25 cellular contexts compared by ENCODE assay signal in genomic region chr10:71844695-71845094, GRCh38.
"Had no signal": no experiment of that assay in that cellular context is flagged by ENCODE, and none has a peak within 500 bp of the region (broad histone marks: within the 10 kb centered on the region; RNA-seq: fewer than 3 reads in every experiment).

No MANE protein-coding gene starts in this region.

- H3K36me3 ChIP-seq: esophagus squamous epithelium, gastroesophageal sphincter, lower lobe of right lung, pancreas, thoracic aorta, vagina had no signal

- H3K9me3 ChIP-seq: esophagus squamous epithelium, gastroesophageal sphincter, lower lobe of right lung, pancreas, thoracic aorta, vagina had no signal

- H3K27ac ChIP-seq: lower lobe of right lung, thoracic aorta had no signal

- H3K27me3 ChIP-seq: esophagus squamous epithelium, gastroesophageal sphincter, pancreas, vagina had no signal

- H3K27ac Mint-ChIP-seq: activated naive CD4-positive, alpha-beta T cell treated with anti-CD3 and anti-CD28 coated beads for 36 hours; endodermal cell; stimulated activated naive B cell treated with anti-CD40 and anti-IgM and Interleukin-4, amounts not matched to agents 10 μg/mL and 1 μg/mL and 100 μg/mL, for 72 hours; type B pancreatic cell had no signal

- ATAC-seq: activated T-cell treated with anti-CD3 and anti-CD28 coated beads, Interleukin-2, amount 50 U/mL, for 4 hours; gastroesophageal sphincter; left colon; lower lobe of right lung; naive thymus-derived CD8-positive, alpha-beta T cell; right cardiac atrium; stimulated activated naive B cell treated with anti-CD40 and anti-IgM and Interleukin-4, amounts not matched to agents 10 μg/mL and 1 μg/mL and 100 μg/mL, for 72 hours had no signal

- H3K4me3 ChIP-seq: coronary artery, esophagus squamous epithelium, gastroesophageal sphincter, lower lobe of right lung, pancreas, skin epidermis, thoracic aorta, vagina had no signal

- H3K9me3 Mint-ChIP-seq: activated naive CD4-positive, alpha-beta T cell treated with anti-CD3 and anti-CD28 coated beads for 36 hours; activated T-cell treated with anti-CD3 and anti-CD28 coated beads, Interleukin-2, amount 50 U/mL, for 4 hours; endodermal cell; naive thymus-derived CD8-positive, alpha-beta T cell; stimulated activated naive B cell treated with anti-CD40 and anti-IgM and Interleukin-4, amounts not matched to agents 10 μg/mL and 1 μg/mL and 100 μg/mL, for 72 hours; type B pancreatic cell had no signal

- H3K4me3 Mint-ChIP-seq: activated naive CD4-positive, alpha-beta T cell treated with anti-CD3 and anti-CD28 coated beads for 36 hours; activated T-cell treated with anti-CD3 and anti-CD28 coated beads, Interleukin-2, amount 50 U/mL, for 4 hours; endodermal cell; stimulated activated naive B cell treated with anti-CD40 and anti-IgM and Interleukin-4, amounts not matched to agents 10 μg/mL and 1 μg/mL and 100 μg/mL, for 72 hours; type B pancreatic cell had no signal

- H3K27me3 Mint-ChIP-seq: naive thymus-derived CD8-positive, alpha-beta T cell; stimulated activated naive B cell treated with anti-CD40 and anti-IgM and Interleukin-4, amounts not matched to agents 10 μg/mL and 1 μg/mL and 100 μg/mL, for 72 hours; type B pancreatic cell had no signal

- DNase-seq: activated CD4-positive, alpha-beta T cell treated with anti-CD3 and anti-CD28 coated beads for 1 hour; activated CD8-positive, alpha-beta memory T cell treated with anti-CD3 and anti-CD28 coated beads for 24 hours; activated CD8-positive, alpha-beta memory T cell treated with anti-CD3 and anti-CD28 coated beads, Interleukin-2, amount 50 U/mL, for 48 hours; activated effector memory CD4-positive, alpha-beta T cell treated with Interleukin-2 at 50 U/mL for 16 hours; activated naive CD4-positive, alpha-beta T cell treated with anti-CD3 and anti-CD28 coated beads for 36 hours; activated T-cell treated with anti-CD3 and anti-CD28 coated beads, Interleukin-2, amount 50 U/mL, for 4 hours; amygdala; cerebellar nuclear complex; endodermal cell; esophagus squamous epithelium; hypothalamus; left colon; lower lobe of right lung; naive thymus-derived CD8-positive, alpha-beta T cell; pancreas; right cardiac atrium; stimulated activated CD4-positive, alpha-beta T cell treated with anti-CD3 and anti-CD28 coated beads, Interleukin-2, amount 100 ng/mL, for 24 hours; stimulated activated naive B cell treated with anti-CD40 and anti-IgM and Interleukin-4, amounts not matched to agents 10 μg/mL and 1 μg/mL and 100 μg/mL, for 72 hours; T-helper 9 cell had no signal
